8 cellular contexts compared by ENCODE assay signal in the genomic region with DNA sequence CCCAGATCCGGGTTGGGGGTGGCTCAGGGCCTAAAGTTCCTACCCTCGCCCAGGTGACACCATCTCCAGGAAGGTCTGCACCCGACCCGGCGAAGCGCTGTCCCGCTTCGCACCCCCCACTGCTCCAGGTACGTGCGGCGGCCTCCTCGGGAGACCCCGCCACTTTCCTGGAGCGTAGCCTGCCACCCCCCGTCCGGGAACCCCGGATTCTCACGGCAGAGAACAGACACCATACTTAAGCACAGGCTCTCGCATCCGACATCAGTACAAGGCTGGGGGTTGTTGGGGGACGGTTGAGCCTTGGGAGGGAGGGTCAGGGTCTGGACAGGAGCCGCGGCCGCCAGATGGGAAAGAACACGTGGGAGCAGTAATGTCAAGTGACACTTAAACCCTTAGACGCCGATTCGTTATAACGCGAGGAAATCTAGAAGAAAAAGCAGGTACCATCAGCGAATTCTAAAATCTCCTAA. TPM values are rescaled to one million over a fixed set of nuclear protein-coding genes. Genes with fewer than 3 reads are reported as not detected.
DNase-seq lines count a peak whose midpoint lies in the region; ATAC-seq and TF ChIP-seq lines count a peak whose summit lies in the region.

No MANE protein-coding gene starts in this region.

- H3K27me3 ChIP-seq in Karpas-422 (ENCODE audit: low read length): no peaks in the 10 kb centered on the region
- no peaks in the 10 kb centered on the region for H3K27me3 ChIP-seq in tibial nerve

- H2AFZ ChIP-seq in Karpas-422 (ENCODE audit: low read length): peak overlapping the region; percentile 98

- no peaks in the 10 kb centered on the region for H4K20me1 ChIP-seq in Karpas-422 (ENCODE audit: insufficient read depth, low read depth, low read length)

- H3K36me3 Mint-ChIP-seq in osteocyte (ENCODE audit: unreplicated experiment): peaks cover 8% of the 10 kb centered on the region

- no peaks in the 10 kb centered on the region for H3K9me2 ChIP-seq in Karpas-422 (replicated peaks; ENCODE audit: insufficient read depth, low read length)

- peaks cover 30% of the 10 kb centered on the region for H3K4me1 ChIP-seq in Karpas-422 (ENCODE audit: low read length)
- H3K4me1 ChIP-seq in tibial nerve: peaks cover 0 to 39% (median 12%) of the 10 kb centered on the region in 4 donors

- ATAC-seq in GM21447 (IDR thresholded peaks at IDR 0.05; ENCODE audit: unreplicated experiment): peak; percentile 48

- H3K36me3 ChIP-seq in Karpas-422 (ENCODE audit: insufficient read depth, low read length) (peaks cover 23% of the 10 kb centered on the region; the same call in 1 of the 2 replicates), tibial nerve (peaks cover 0 to 35% (median 0%) of the 10 kb centered on the region in 3 donors)

- 0 to 1% methylated on average over 28 to 31 of the region's 31 CpGs for WGBS in tibial nerve, 2 donors

- no peak for TF ChIP-seq EP300 in tibial nerve (IDR thresholded peaks at IDR 0.05)

- H3K27ac ChIP-seq in Karpas-422 (ENCODE audit: low read length) (peak overlapping the region; percentile 81), tibial nerve (peak overlapping the region; percentile 89 to 96 (median 94))

- H3K27ac Mint-ChIP-seq in osteocyte (ENCODE audit: unreplicated experiment): peak overlapping the region; percentile 99

- no peaks in the 10 kb centered on the region for H3K27me3 Mint-ChIP-seq in osteocyte (ENCODE audit: unreplicated experiment)

- H3K9ac ChIP-seq in Karpas-422 (ENCODE audit: low read length): peak overlapping the region; percentile 86

- H3K4me3 Mint-ChIP-seq in osteocyte (ENCODE audit: unreplicated experiment): peak overlapping the region; percentile 92

- H3K9me3 ChIP-seq in Karpas-422 (ENCODE audit: low read length): no peaks in the 10 kb centered on the region
- H3K9me3 ChIP-seq in tibial nerve: no peaks in the 10 kb centered on the region

- H3K4me1 Mint-ChIP-seq in osteocyte (ENCODE audit: unreplicated experiment): peaks cover 37% of the 10 kb centered on the region

- no peak for TF ChIP-seq POLR2A in tibial nerve (IDR thresholded peaks at IDR 0.05)

- no peak for TF ChIP-seq CTCF in osteocyte (IDR thresholded peaks at IDR 0.05)
- TF ChIP-seq CTCF in tibial nerve (IDR thresholded peaks at IDR 0.05): no peak

- DNase-seq in COR-L47 (lab: John Stamatoyannopoulos, UW): peak; percentile 54
- DNase-seq in Karpas-422: peak; percentile 85
- peak; percentile 51 to 64 for DNase-seq in SHP77 (lab: John Stamatoyannopoulos, UW)
- DNase-seq in activated gamma-delta T cell treated with anti-CD3 and anti-CD28 coated beads, Interleukin-2, amount 50 U/mL, for 16 hours (ENCODE audit: low read depth): peak; percentile 30
- DNase-seq in glomerular visceral epithelial cell (ENCODE audit: extremely low spot score): peak; percentile 63
- DNase-seq in osteocyte (ENCODE audit: extremely low spot score, unreplicated experiment): no peak
- peak in 1 of 2 donors; percentile 48 for DNase-seq in tibial nerve (ENCODE audit: low spot score in 2 of 2)

- peak overlapping the region; percentile 92 for H3K4me2 ChIP-seq in Karpas-422 (ENCODE audit: low read depth, low read length, poor library complexity, severe bottlenecking)

- H3K4me3 ChIP-seq in Karpas-422 (ENCODE audit: low read length) (peak overlapping the region; percentile 88), tibial nerve (peak overlapping the region; percentile 69 to 98 (median 80))

- H3K79me2 ChIP-seq in Karpas-422 (ENCODE audit: low read length): peaks cover 70% of the 10 kb centered on the region

- no peaks in the 10 kb centered on the region for H3K9me3 Mint-ChIP-seq in osteocyte (ENCODE audit: unreplicated experiment)

RNA-seq across cellular contexts. Expression of a gene that starts 0.5 kb away (rescaled TPM):
- total RNA-seq in Karpas-422 (2014; rRNA removed; shearing (Covaris generic); ENCODE audit: low replicate concordance): 51.3 and 71.7 TPM in 2 replicates
- 39.6 and 40.1 TPM in 2 replicates for total RNA-seq in osteocyte
- 10 to 100 TPM; 25.1 to 85.4 (median 42.0) TPM for total RNA-seq in tibial nerve

RNA-seq across cellular contexts. Expression of a gene that starts 0.7 kb away (rescaled TPM):
- 31.4 and 42.3 TPM in 2 replicates for total RNA-seq in Karpas-422 (2014; rRNA removed; shearing (Covaris generic); ENCODE audit: low replicate concordance)
- 17.9 and 19.0 TPM in 2 replicates for total RNA-seq in osteocyte
- 10 to 100 TPM; 17.1 to 27.3 (median 17.5) TPM for total RNA-seq in tibial nerve

RNA-seq across cellular contexts. Expression of a gene that starts 31.1 kb away (rescaled TPM):
- total RNA-seq in Karpas-422 (2014; rRNA removed; shearing (Covaris generic); ENCODE audit: low replicate concordance): 1.8 TPM in 1 of 2 replicates, not detected in the other
- total RNA-seq in osteocyte (not detected in 2 replicates), tibial nerve (1 to 10 TPM in 1 of 4 donors, not detected in 3; 2.2 TPM)
